In genomic region chr3:111735271-111735758, GRCh38 we compare ENCODE assay signal across 11 cellular contexts.
DNase-seq lines count a peak whose midpoint lies in the region; ATAC-seq and TF ChIP-seq lines count a peak whose summit lies in the region.
"Had no signal": no experiment of that assay in that cellular context is flagged by ENCODE, and none has a peak within 500 bp of the region (broad histone marks: within the 10 kb centered on the region; RNA-seq: fewer than 3 reads in every experiment).

No MANE protein-coding gene starts in this region.

- ATAC-seq in GM21717 (IDR thresholded peaks at IDR 0.05; ENCODE audit: unreplicated experiment) (no peak), HG03097 (IDR thresholded peaks at IDR 0.05; ENCODE audit: low FRiP score, unreplicated experiment) (no peak), HG03469 (IDR thresholded peaks at IDR 0.05; ENCODE audit: unreplicated experiment) (no peak)

- peak overlapping the region; percentile 94 for H3K27ac ChIP-seq in epithelial cell of prostate
- peak overlapping the region; percentile 84 for H3K27ac ChIP-seq in osteoblast (ENCODE audit: low read depth, low read length)
- H3K27ac ChIP-seq: HL-60, Peyer's patch had no signal

- DNase-seq in GM03348 (ENCODE audit: low spot score) (peak; percentile 61), NCI-H460 (ENCODE audit: extremely low read depth, low read depth) (peak; percentile 19), epithelial cell of prostate (ENCODE audit: low read depth, low spot score) (peak; percentile 91), osteoblast (ENCODE audit: insufficient read length, low spot score, missing footprints) (peak; percentile 30), NCI-H524 (lab: John Stamatoyannopoulos, UW) (no peak)
- DNase-seq: activated naive CD4-positive, alpha-beta T cell treated with anti-CD3 and anti-CD28 coated beads, Interleukin-2, amount 50 U/mL, for 16 hours; Peyer's patch had no signal

- H3K27me3 ChIP-seq in osteoblast (ENCODE audit: insufficient read depth, low read length), result no peaks in the 10 kb centered on the region
- H3K27me3 ChIP-seq: Peyer's patch had no signal

- no peaks in the 10 kb centered on the region for H4K20me1 ChIP-seq in osteoblast (ENCODE audit: insufficient read depth, low read length)

- TF ChIP-seq CTCF in osteoblast (IDR thresholded peaks at IDR 0.05; ENCODE audit: extremely low read depth, low read depth, low read length), result no peak

- H2AFZ ChIP-seq in osteoblast (ENCODE audit: low read length), result no peak overlapping the region

- H3K4me3 ChIP-seq in osteoblast (ENCODE audit: insufficient read depth, low read length), result no peak overlapping the region
- H3K4me3 ChIP-seq: Peyer's patch had no signal

- no peaks in the 10 kb centered on the region for H3K36me3 ChIP-seq in osteoblast (ENCODE audit: insufficient read depth, low read length)
- H3K36me3 ChIP-seq: Peyer's patch had no signal

- H3K4me2 ChIP-seq in osteoblast (ENCODE audit: insufficient read depth, low read length), result peak overlapping the region; percentile 31

- H3K4me1 ChIP-seq in osteoblast (ENCODE audit: insufficient read depth, low read length), result peaks cover 64% of the 10 kb centered on the region
- H3K4me1 ChIP-seq: Peyer's patch had no signal

- no peaks in the 10 kb centered on the region for H3K79me2 ChIP-seq in osteoblast (ENCODE audit: insufficient read depth, low read length)

- H3K9me3 ChIP-seq in osteoblast (ENCODE audit: low read depth, low read length), result no peaks in the 10 kb centered on the region
- H3K9me3 ChIP-seq: Peyer's patch had no signal

Comparison
In these comparisons a context has a peak if more than half of its experiments do, and no peak if none do; other contexts are left out.
1. DNase-seq: peak in GM03348 (single experiment), NCI-H460 (single experiment), epithelial cell of prostate (single experiment) and osteoblast (single experiment); none in NCI-H524 (0 of 2).